8 cellular contexts compared by ENCODE assay signal in the genomic region with DNA sequence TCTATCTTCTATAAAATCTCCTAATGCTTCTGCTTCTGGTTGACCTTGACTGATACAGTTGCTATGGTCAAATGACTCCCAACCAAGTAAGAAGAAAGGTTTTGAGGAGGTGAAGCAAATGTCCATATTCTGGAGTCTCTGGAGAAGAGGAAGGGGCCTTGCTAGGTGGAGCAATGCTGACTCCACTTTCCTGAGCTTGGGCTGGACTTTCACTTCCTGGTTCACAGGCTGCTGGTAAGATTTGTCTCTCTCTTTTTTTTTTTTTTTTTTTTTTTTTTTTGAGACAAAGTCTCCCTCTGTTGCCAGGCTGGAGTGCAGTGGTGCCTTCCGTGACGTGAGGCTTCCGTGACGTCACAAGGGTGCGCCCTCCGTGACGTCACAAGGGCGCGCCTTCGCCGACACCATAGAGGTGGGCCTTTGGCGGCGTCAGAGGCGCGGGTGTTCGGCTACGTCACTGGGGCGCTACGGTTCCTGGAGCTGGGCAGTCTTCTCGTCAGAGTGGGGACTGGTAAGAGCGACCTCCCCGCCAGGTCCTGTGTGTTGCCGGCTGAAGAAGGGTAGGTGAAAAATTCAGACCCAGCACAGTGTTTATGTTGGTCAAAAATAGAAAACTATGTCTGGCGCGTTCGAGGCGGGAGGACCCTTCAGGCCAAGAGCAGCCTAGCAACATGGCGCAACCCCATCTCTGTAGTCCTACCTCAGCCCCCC.
DNase-seq lines count a peak whose midpoint lies in the region; ATAC-seq, FAIRE-seq and TF ChIP-seq lines count a peak whose summit lies in the region.
"Not testable (repeated sequence)": the region's sequence is repeated elsewhere in the genome, so short reads cannot be mapped to it uniquely, and the experiment has no call there.

No MANE protein-coding gene starts in this region.

- not testable (repeated sequence) for H3K79me2 ChIP-seq in HepG2 (ENCODE audit: insufficient read depth, low read length)

- H3K9me3 ChIP-seq in HepG2 (ENCODE audit: low read length), result not testable (repeated sequence)

- H4K20me1 ChIP-seq in HepG2 (ENCODE audit: insufficient read depth, low read length), result not testable (repeated sequence)

- peak overlapping the region; percentile 78 for H3K4me2 ChIP-seq in HepG2 (ENCODE audit: low read depth, low read length)

- CTCF ChIA-PET in activated CD8-positive, alpha-beta T cell treated with anti-CD3 and anti-CD28 coated beads for 36 hours (lab: Charles Lee), result interaction anchor here (0.8 kb wide), 1 partner anchor 93 kb away, joined by 5 read pairs; a partner anchor contains a TSS
- CTCF ChIA-PET in HepG2 (lab: Yijun Ruan, JAX; ENCODE audit: low intra/inter-chr PET ratio, low total read pairs), result not testable (repeated sequence)

- peak overlapping the region; percentile 82 for H3K9ac ChIP-seq in HepG2 (ENCODE audit: insufficient read depth, low read depth, low read length)

- ATAC-seq in GM19328 (IDR thresholded peaks at IDR 0.05; ENCODE audit: unreplicated experiment), result peak; percentile 97
- peak; percentile 97 for ATAC-seq in HG03457 (IDR thresholded peaks at IDR 0.05; ENCODE audit: unreplicated experiment)
- peak; percentile 99 for ATAC-seq in activated CD8-positive, alpha-beta T cell treated with anti-CD3 and anti-CD28 coated beads for 36 hours
- peak; percentile 92 for ATAC-seq in HepG2

- H3K36me3 ChIP-seq in HepG2 (replicated peaks in 1 of 2; ENCODE audit: control insufficient read depth in 1 of 2, insufficient read depth in 2 of 2, low read length in 2 of 2), result not testable (repeated sequence)

- peak overlapping the region in 52 of 59 donors; percentile 3 to 91 (median 75) for H3K27ac ChIP-seq in dorsolateral prefrontal cortex
- H3K27ac ChIP-seq in HepG2 (ENCODE audit: extremely low read length, insufficient read depth, low read length), result peak overlapping the region; percentile 74

- peak overlapping the region; percentile 100 for H3K27ac Mint-ChIP-seq in activated CD8-positive, alpha-beta T cell treated with anti-CD3 and anti-CD28 coated beads for 36 hours

- H3K4me1 Mint-ChIP-seq in activated CD8-positive, alpha-beta T cell treated with anti-CD3 and anti-CD28 coated beads for 36 hours (ENCODE audit: low read depth), result peaks cover 12% of the 10 kb centered on the region

- DNase-seq in C1 segment of cervical spinal cord (lab: John Stamatoyannopoulos, UW), result peak; percentile 27 to 89 (median 79)
- DNase-seq in NCI-H774 (lab: John Stamatoyannopoulos, UW), result peak; percentile 74
- peak; percentile 94 for DNase-seq in activated CD8-positive, alpha-beta T cell treated with anti-CD3 and anti-CD28 coated beads for 36 hours
- peak; percentile 82 to 94 (median 88) for DNase-seq in dorsolateral prefrontal cortex
- DNase-seq in HepG2 (ENCODE audit: low spot score), result peak; percentile 86
- DNase-seq in stimulated activated CD4-positive, alpha-beta T cell treated with anti-CD3 and anti-CD28 coated beads, Interleukin-2, amount 100 ng/mL, for 24 hours, result peak; percentile 95

- H3K4me1 ChIP-seq in HepG2 (ENCODE audit: insufficient read depth, low read length), result not testable (repeated sequence)

- H3K4me3 ChIP-seq in dorsolateral prefrontal cortex (peak overlapping the region; percentile 11 to 78 (median 64)), HepG2 (replicated peaks in 1 of 3; ENCODE audit: insufficient read depth in 1 of 3, low read depth in 2 of 3, low read length in 3 of 3) (peak overlapping the region; percentile 57 to 73 (median 73))

- POLR2A ChIA-PET in activated CD8-positive, alpha-beta T cell treated with anti-CD3 and anti-CD28 coated beads for 36 hours (lab: Charles Lee), result not testable (repeated sequence)
- POLR2A ChIA-PET in HepG2 (lab: Yijun Ruan, JAX), result interaction anchor here (1.3 kb wide), 1 partner anchor 94 kb away, joined by 5 read pairs; a partner anchor contains a TSS

- not testable (repeated sequence) for BruUV-seq in HepG2 (replicated peaks; lab: Mats Ljungman, UMichigan)

- peak; percentile 70 for FAIRE-seq in HepG2 (lab: Jason Lieb, UNC)

- not testable (repeated sequence) for H3K27me3 Mint-ChIP-seq in activated CD8-positive, alpha-beta T cell treated with anti-CD3 and anti-CD28 coated beads for 36 hours

- not testable (repeated sequence) for H3K9me3 Mint-ChIP-seq in activated CD8-positive, alpha-beta T cell treated with anti-CD3 and anti-CD28 coated beads for 36 hours

- peak; percentile 58 to 70; a peak in 3 of 4 replicates for TF ChIP-seq POLR2A in HepG2 (IDR thresholded peaks at IDR 0.05; ENCODE audit: insufficient read depth in 1 of 2, low read depth in 2 of 2, low read length in 2 of 2)

- peak overlapping the region; percentile 97 for H3K4me3 Mint-ChIP-seq in activated CD8-positive, alpha-beta T cell treated with anti-CD3 and anti-CD28 coated beads for 36 hours

- in situ Hi-C loops in HepG2 (cut with HindIII; ENCODE audit: extremely low pct_ligation_motif_present, low pct_unique_long_range_greater_than_20kb), result not testable (repeated sequence)

- TF ChIP-seq CTCF in activated CD8-positive, alpha-beta T cell treated with anti-CD3 and anti-CD28 coated beads for 36 hours (IDR thresholded peaks at IDR 0.05), result peak; percentile 24
- TF ChIP-seq CTCF in dorsolateral prefrontal cortex (IDR thresholded peaks at IDR 0.05 in 54 of 56, conservative IDR thresholded peaks at IDR 0.05 in 2 of 56; ENCODE audit: low read depth in 1 of 56, partially characterized antibody in 56 of 56) (peak in 17 of 56 donors; percentile 7 to 37 (median 14)), HepG2 (CRISPR knock-in tag; IDR thresholded peaks at IDR 0.05) (peak; percentile 37; the same call in 1 of the 2 replicates)

- TF ChIP-seq EP300 in HepG2 (IDR thresholded peaks at IDR 0.05; ENCODE audit: low read depth in 2 of 2, low read length in 2 of 2), result peak in 1 of 2 experiments; percentile 34; a peak in 1 of 4 replicates
- TF ChIP-seq EP300 in HepG2 (CRISPR knock-in tag; IDR thresholded peaks at IDR 0.05; ENCODE audit: borderline replicate concordance), result not testable (repeated sequence)

- 1% methylated on average over 27 of the region's 28 CpGs for WGBS in HepG2 (ENCODE audit: low lambda C conversion rate)

- H3K27me3 ChIP-seq in dorsolateral prefrontal cortex; HepG2 (ENCODE audit: control insufficient read depth in 1 of 2, insufficient read depth in 2 of 2, low read length in 2 of 2): not testable (repeated sequence)

- TF ChIP-seq RAD21 in HepG2 (CRISPR knock-in tag; IDR thresholded peaks at IDR 0.05), result not testable (repeated sequence)

- intact Hi-C loops in activated CD8-positive, alpha-beta T cell treated with anti-CD3 and anti-CD28 coated beads for 36 hours (cut with micrococcal nuclease); dorsolateral prefrontal cortex (cut with DNase I): not testable (repeated sequence)
- intact Hi-C loops in HepG2 (cut with micrococcal nuclease; ENCODE audit: unreplicated experiment), result loop anchor here (1.0 kb wide), 1 partner anchor 94 kb away; a partner anchor contains a TSS

- not testable (repeated sequence) for H3K36me3 Mint-ChIP-seq in activated CD8-positive, alpha-beta T cell treated with anti-CD3 and anti-CD28 coated beads for 36 hours (ENCODE audit: low read depth)

- peak overlapping the region; percentile 39 for H2AFZ ChIP-seq in HepG2 (ENCODE audit: low read length)

TF ChIP-seq in HepG2, 621 proteins besides CTCF, POLR2A, EP300 and RAD21 (continues in another document):
- TF ChIP-seq, protein P1, sequence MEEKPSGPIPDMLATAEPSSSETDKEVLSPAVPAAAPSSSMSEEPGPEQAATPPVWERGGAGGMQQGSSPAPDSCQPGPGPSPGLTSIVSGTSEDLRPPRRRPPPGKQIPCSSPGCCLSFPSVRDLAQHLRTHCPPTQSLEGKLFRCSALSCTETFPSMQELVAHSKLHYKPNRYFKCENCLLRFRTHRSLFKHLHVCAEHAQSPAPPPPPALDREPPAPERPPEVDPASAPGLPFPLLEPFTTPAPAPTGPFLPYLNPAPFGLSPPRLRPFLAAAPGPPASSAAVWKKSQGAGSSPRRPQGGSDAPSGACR (CRISPR knock-in tag; IDR thresholded peaks at IDR 0.05), result peak; percentile 70; the same call in 1 of the 2 replicates
- TF ChIP-seq, protein P2, sequence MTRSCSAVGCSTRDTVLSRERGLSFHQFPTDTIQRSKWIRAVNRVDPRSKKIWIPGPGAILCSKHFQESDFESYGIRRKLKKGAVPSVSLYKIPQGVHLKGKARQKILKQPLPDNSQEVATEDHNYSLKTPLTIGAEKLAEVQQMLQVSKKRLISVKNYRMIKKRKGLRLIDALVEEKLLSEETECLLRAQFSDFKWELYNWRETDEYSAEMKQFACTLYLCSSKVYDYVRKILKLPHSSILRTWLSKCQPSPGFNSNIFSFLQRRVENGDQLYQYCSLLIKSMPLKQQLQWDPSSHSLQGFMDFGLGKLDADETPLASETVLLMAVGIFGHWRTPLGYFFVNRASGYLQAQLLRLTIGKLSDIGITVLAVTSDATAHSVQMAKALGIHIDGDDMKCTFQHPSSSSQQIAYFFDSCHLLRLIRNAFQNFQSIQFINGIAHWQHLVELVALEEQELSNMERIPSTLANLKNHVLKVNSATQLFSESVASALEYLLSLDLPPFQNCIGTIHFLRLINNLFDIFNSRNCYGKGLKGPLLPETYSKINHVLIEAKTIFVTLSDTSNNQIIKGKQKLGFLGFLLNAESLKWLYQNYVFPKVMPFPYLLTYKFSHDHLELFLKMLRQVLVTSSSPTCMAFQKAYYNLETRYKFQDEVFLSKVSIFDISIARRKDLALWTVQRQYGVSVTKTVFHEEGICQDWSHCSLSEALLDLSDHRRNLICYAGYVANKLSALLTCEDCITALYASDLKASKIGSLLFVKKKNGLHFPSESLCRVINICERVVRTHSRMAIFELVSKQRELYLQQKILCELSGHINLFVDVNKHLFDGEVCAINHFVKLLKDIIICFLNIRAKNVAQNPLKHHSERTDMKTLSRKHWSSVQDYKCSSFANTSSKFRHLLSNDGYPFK (CRISPR knock-in tag; IDR thresholded peaks at IDR 0.05; ENCODE audit: borderline replicate concordance), result peak; percentile 62; the same call in 1 of the 2 replicates
- TF ChIP-seq DNMT1 (CRISPR knock-in tag; IDR thresholded peaks at IDR 0.05) (0 out of 2 replicates have a peak, but pooled peaks have one; percentile 65), KDM5B (CRISPR knock-in tag; IDR thresholded peaks at IDR 0.05; ENCODE audit: borderline replicate concordance) (peak; percentile 77; the same call in 1 of the 2 replicates), ZNF331 (CRISPR knock-in tag; IDR thresholded peaks at IDR 0.05) (peak; percentile 68; the same call in 1 of the 2 replicates), ZNF350 (CRISPR knock-in tag; IDR thresholded peaks at IDR 0.05; ENCODE audit: borderline replicate concordance, low read depth) (peak; percentile 76; the same call in 1 of the 2 replicates), ISL2 (CRISPR knock-in tag; IDR thresholded peaks at IDR 0.05) (peak; percentile 24; the same call in 1 of the 2 replicates), ZMYM4 (CRISPR knock-in tag; IDR thresholded peaks at IDR 0.05) (peak; percentile 99), TEAD3 (CRISPR knock-in tag; optimal IDR thresholded peaks at IDR 0.05; ENCODE audit: borderline replicate concordance) (peak; percentile 69), KMT2A (CRISPR knock-in tag; IDR thresholded peaks at IDR 0.05) (peak; percentile 60; the same call in 1 of the 2 replicates), GATAD2A (CRISPR knock-in tag; IDR thresholded peaks at IDR 0.05) (peak; percentile 61)

Comparison
In these comparisons a context has a peak if more than half of its experiments do, and no peak if none do; other contexts are left out.
1. Peak in every context shown above with its lines: DNase-seq, ATAC-seq, H3K4me3 ChIP-seq and H3K27ac ChIP-seq.